ENCODE assay signal across 18 cellular contexts in genomic region chr16:11524098-11524760, GRCh38.
"Had no signal": no experiment of that assay in that cellular context is flagged by ENCODE, and none has a peak within 500 bp of the region (broad histone marks: within the 10 kb centered on the region; RNA-seq: fewer than 3 reads in every experiment).

No MANE protein-coding gene starts in this region.

- H3K27ac Mint-ChIP-seq: activated CD4-positive, alpha-beta memory T cell treated with anti-CD3 and anti-CD28 coated beads, Interleukin-2, amount 10 ng/mL, durations not matched to agents 7 days and 5 days; activated CD4-positive, alpha-beta T cell treated with anti-CD3 and anti-CD28 coated beads for 36 hours; activated naive CD4-positive, alpha-beta T cell treated with anti-CD3 and anti-CD28 coated beads, Interleukin-2, amount 50 U/mL, for 24 hours; activated T-cell treated with anti-CD3 and anti-CD28 coated beads, Interleukin-2, amount 50 U/mL, for 24 hours; stimulated activated naive CD8-positive, alpha-beta T cell treated with anti-CD3 and anti-CD28 coated beads, Interleukin-15, amount 100 ng/mL, for 72 hours; type B pancreatic cell had no signal

- H3K4me3 ChIP-seq: left lung, pancreas, sigmoid colon had no signal

- H3K27me3 Mint-ChIP-seq: activated naive CD4-positive, alpha-beta T cell treated with anti-CD3 and anti-CD28 coated beads, Interleukin-2, amount 50 U/mL, for 24 hours; activated T-cell treated with anti-CD3 and anti-CD28 coated beads, Interleukin-2, amount 50 U/mL, for 24 hours; stimulated activated naive CD8-positive, alpha-beta T cell treated with anti-CD3 and anti-CD28 coated beads, Interleukin-15, amount 100 ng/mL, for 72 hours had no signal

- DNase-seq: activated CD4-positive, alpha-beta memory T cell treated with anti-CD3 and anti-CD28 coated beads, Interleukin-2, amount 10 ng/mL, durations not matched to agents 7 days and 5 days; activated CD4-positive, alpha-beta T cell treated with anti-CD3 and anti-CD28 coated beads for 36 hours; activated effector memory CD4-positive, alpha-beta T cell treated with anti-CD3 and anti-CD28 coated beads, Interleukin-2, amount 50 U/mL, for 16 hours; activated T-cell treated with anti-CD3 and anti-CD28 coated beads, Interleukin-2, amount 50 U/mL, for 24 hours; central memory CD4-positive, alpha-beta T cell; cortex of kidney; effector CD8-positive, alpha-beta T cell; foreskin melanocyte; head of caudate nucleus; left lung; naive B cell; pancreas; sigmoid colon; stimulated activated CD4-positive, alpha-beta T cell treated with anti-CD3 and anti-CD28 coated beads, Interleukin-1b, Interleukin-23, amount 100 ng/mL, for 48 hours; stimulated activated naive CD8-positive, alpha-beta T cell treated with anti-CD3 and anti-CD28 coated beads, Interleukin-15, amount 100 ng/mL, for 72 hours; WERI-Rb-1 had no signal

- H3K36me3 ChIP-seq: left lung, pancreas, sigmoid colon, WERI-Rb-1 had no signal

- ATAC-seq: activated CD4-positive, alpha-beta T cell treated with anti-CD3 and anti-CD28 coated beads for 36 hours; left lung; pancreas; stimulated activated naive CD8-positive, alpha-beta T cell treated with anti-CD3 and anti-CD28 coated beads, Interleukin-15, amount 100 ng/mL, for 72 hours had no signal

- H3K9me3 ChIP-seq: pancreas, sigmoid colon had no signal

- H3K36me3 Mint-ChIP-seq: type B pancreatic cell had no signal

- H3K4me3 Mint-ChIP-seq: activated CD4-positive, alpha-beta memory T cell treated with anti-CD3 and anti-CD28 coated beads, Interleukin-2, amount 10 ng/mL, durations not matched to agents 7 days and 5 days; activated CD4-positive, alpha-beta T cell treated with anti-CD3 and anti-CD28 coated beads for 36 hours; activated naive CD4-positive, alpha-beta T cell treated with anti-CD3 and anti-CD28 coated beads, Interleukin-2, amount 50 U/mL, for 24 hours; activated T-cell treated with anti-CD3 and anti-CD28 coated beads, Interleukin-2, amount 50 U/mL, for 24 hours; naive B cell; stimulated activated naive CD8-positive, alpha-beta T cell treated with anti-CD3 and anti-CD28 coated beads, Interleukin-15, amount 100 ng/mL, for 72 hours; type B pancreatic cell had no signal

- H3K9me3 Mint-ChIP-seq: activated naive CD4-positive, alpha-beta T cell treated with anti-CD3 and anti-CD28 coated beads, Interleukin-2, amount 50 U/mL, for 24 hours; type B pancreatic cell had no signal

- H3K4me1 ChIP-seq: left lung, pancreas, sigmoid colon had no signal

- H3K4me1 Mint-ChIP-seq: activated naive CD4-positive, alpha-beta T cell treated with anti-CD3 and anti-CD28 coated beads, Interleukin-2, amount 50 U/mL, for 24 hours; stimulated activated naive CD8-positive, alpha-beta T cell treated with anti-CD3 and anti-CD28 coated beads, Interleukin-15, amount 100 ng/mL, for 72 hours had no signal

- H3K27me3 ChIP-seq: pancreas had no signal

- H3K27ac ChIP-seq: left lung, pancreas, sigmoid colon, WERI-Rb-1 had no signal
